8 cellular contexts compared by ENCODE assay signal in genomic region chr18:2932247-2933181, GRCh38.
A peak's percentile ranks its signal among the peaks of the same experiment; 100 is the strongest.
DNase-seq lines count a peak whose midpoint lies in the region; ATAC-seq, FAIRE-seq and TF ChIP-seq lines count a peak whose summit lies in the region.

No MANE protein-coding gene starts in this region.

- peaks cover 7 to 40% of the 10 kb centered on the region in 2 experiments for H3K36me3 ChIP-seq in GM12878 (ENCODE audit: control insufficient read depth in 2 of 2, insufficient read depth in 2 of 2, low read length in 1 of 2)

- H3K36me3 Mint-ChIP-seq in stimulated activated memory B cell treated with anti-CD40 and anti-IgM and Interleukin-4, amounts not matched to agents 10 μg/mL and 1 μg/mL and 100 μg/mL, for 72 hours, result peaks cover 31% of the 10 kb centered on the region

- no peaks in the 10 kb centered on the region for H4K20me1 ChIP-seq in GM12878 (ENCODE audit: control insufficient read depth, insufficient read depth)

- intact Hi-C loops in GM12878 (cut with micrococcal nuclease; ENCODE audit: unreplicated experiment), result loop anchor here (1.0 to 2.0 kb wide), 5 partner anchors 53 to 314 kb away; no protein-coding TSS in a partner anchor

- H3K9me3 Mint-ChIP-seq in stimulated activated memory B cell treated with anti-CD40 and anti-IgM and Interleukin-4, amounts not matched to agents 10 μg/mL and 1 μg/mL and 100 μg/mL, for 72 hours, result no peaks in the 10 kb centered on the region

- peak; percentile 56 for DNase-seq in activated gamma-delta T cell treated with Interleukin-2 at 50 U/mL for 16 hours
- no peak for DNase-seq in activated gamma-delta T cell (lab: John Stamatoyannopoulos, UW)
- DNase-seq in HTR-8/SVneo (ENCODE audit: insufficient read length, low spot score), result peak; percentile 46
- DNase-seq in OCI-M1 (lab: John Stamatoyannopoulos, UW), result peak; percentile 91
- DNase-seq in GM12878 (ENCODE audit: low read depth, low spot score), result peak; percentile 23
- DNase-seq in iPS-NIHi7 (ENCODE audit: extremely low spot score), result peak; percentile 54

- 40% methylated on average over 10 of the region's 10 CpGs for WGBS in GM12878 (ENCODE audit: insufficient coverage, insufficient replicate concordance, low lambda C conversion rate, missing lambda C conversion rate)

- FAIRE-seq in HTR-8/SVneo (lab: Jason Lieb, UNC) (no peak), GM12878 (lab: Jason Lieb, UNC) (peak; percentile 44)

- peak; percentile 40 to 71 (median 59); a peak in 5 of 6 replicates for TF ChIP-seq CTCF in GM12878 (IDR thresholded peaks at IDR 0.05 in 2 of 3, conservative IDR thresholded peaks at IDR 0.05 in 1 of 3; ENCODE audit: control insufficient read depth in 2 of 3, extremely low read depth in 1 of 3, insufficient read depth in 1 of 3, low read depth in 3 of 3, low read length in 3 of 3)

- RAD21 ChIA-PET in GM12878 (lab: Charles Lee; ENCODE audit: unreplicated experiment), result interaction anchor here (0.8 to 11.1 kb wide), 21 partner anchors 12 to 324 kb away, joined by 3 to 238 read pairs (median 6); partner anchors contain the start of gene MYL12A

- in situ Hi-C loops in GM12878 (cut with MboI), result loop anchor here (5.0 to 10.0 kb wide), 2 partner anchors 135 to 202 kb away; no protein-coding TSS in a partner anchor

- TF ChIP-seq POLR2A in GM12878 (IDR thresholded peaks at IDR 0.05; ENCODE audit: low read depth, low read length), result no peak

- SMC1A ChIA-PET in GM12878 (lab: Charles Lee; ENCODE audit: uncharacterized antibody, unreplicated experiment), result interaction anchor here (0.7 to 12.5 kb wide), 28 partner anchors 9 to 529 kb away, joined by 3 to 334 read pairs (median 6); partner anchors contain the start of gene MYL12A

- no TSS peak for BruUV-seq in GM12878 (replicated peaks; lab: Mats Ljungman, UMichigan)

- no peak overlapping the region for H2AFZ ChIP-seq in GM12878 (ENCODE audit: control insufficient read depth, low read depth, low read length)

- no peak overlapping the region for H3K4me2 ChIP-seq in GM12878 (ENCODE audit: control insufficient read depth, insufficient read depth)

- TF ChIP-seq EP300 in GM12878 (IDR thresholded peaks at IDR 0.05; ENCODE audit: borderline replicate concordance in 1 of 2, control insufficient read depth in 1 of 2, low read depth in 2 of 2, low read length in 2 of 2), result no peak

- H3K27me3 Mint-ChIP-seq in stimulated activated memory B cell treated with anti-CD40 and anti-IgM and Interleukin-4, amounts not matched to agents 10 μg/mL and 1 μg/mL and 100 μg/mL, for 72 hours, result no peaks in the 10 kb centered on the region

- TF ChIP-seq RAD21 in GM12878 (IDR thresholded peaks at IDR 0.05; ENCODE audit: insufficient read depth, low read depth, low read length), result peak; percentile 94

- peaks cover 17% of the 10 kb centered on the region for H3K4me1 Mint-ChIP-seq in stimulated activated memory B cell treated with anti-CD40 and anti-IgM and Interleukin-4, amounts not matched to agents 10 μg/mL and 1 μg/mL and 100 μg/mL, for 72 hours

- no peaks in the 10 kb centered on the region for H3K27me3 ChIP-seq in GM12878 (replicated peaks in 1 of 2; ENCODE audit: control insufficient read depth in 2 of 2, insufficient read depth in 2 of 2, low read length in 1 of 2)

- peak; percentile 76 for ATAC-seq in GM12878
- peak; percentile 67 for ATAC-seq in stimulated activated memory B cell treated with anti-CD40 and anti-IgM and Interleukin-4, amounts not matched to agents 10 μg/mL and 1 μg/mL and 100 μg/mL, for 72 hours
- no peak for ATAC-seq in GM19467 (IDR thresholded peaks at IDR 0.05; ENCODE audit: unreplicated experiment)

- H3K27ac ChIP-seq in GM12878 (ENCODE audit: control insufficient read depth, insufficient read depth), result no peak overlapping the region

- H3K4me1 ChIP-seq in GM12878 (ENCODE audit: control insufficient read depth, insufficient read depth, low read length), result no peaks in the 10 kb centered on the region

- H3K4me3 Mint-ChIP-seq in stimulated activated memory B cell treated with anti-CD40 and anti-IgM and Interleukin-4, amounts not matched to agents 10 μg/mL and 1 μg/mL and 100 μg/mL, for 72 hours, result no peak overlapping the region

- H3K4me3 ChIP-seq in GM12878, result no peak overlapping the region

- H3K9ac ChIP-seq in GM12878 (ENCODE audit: control insufficient read depth, insufficient read depth, low read length), result no peak overlapping the region

- H3K9me3 ChIP-seq in GM12878 (replicated peaks; ENCODE audit: control insufficient read depth, insufficient read depth, low read length), result no peaks in the 10 kb centered on the region

- CTCF ChIA-PET in GM12878 (lab: Yijun Ruan, JAX), result interaction anchor here (0.7 to 8.1 kb wide), 36 partner anchors 8 to 347 kb away, joined by 3 to 255 read pairs (median 7); partner anchors contain the start of gene MYL12A

- POLR2A ChIA-PET in GM12878 (lab: Charles Lee), result interaction anchor here (1.6 to 2.0 kb wide), 2 partner anchors 53 to 55 kb away, joined by 5 to 16 read pairs; no protein-coding TSS in a partner anchor

- peak overlapping the region; percentile 63 for H3K27ac Mint-ChIP-seq in stimulated activated memory B cell treated with anti-CD40 and anti-IgM and Interleukin-4, amounts not matched to agents 10 μg/mL and 1 μg/mL and 100 μg/mL, for 72 hours

- H3K79me2 ChIP-seq in GM12878 (ENCODE audit: control insufficient read depth, insufficient read depth, low read length), result no peaks in the 10 kb centered on the region

TF ChIP-seq in GM12878, 131 proteins besides CTCF, POLR2A, EP300 and RAD21:
- TF ChIP-seq HDGF (IDR thresholded peaks at IDR 0.05) (no peak), SMC3 (IDR thresholded peaks at IDR 0.05; ENCODE audit: borderline replicate concordance, low read length) (peak; percentile 80; the same call in 1 of the 2 replicates), SKIL (IDR thresholded peaks at IDR 0.05; ENCODE audit: low read depth, poor library complexity, severe bottlenecking) (peak; percentile 28)
TF ChIP-seq in GM12878: peak in this region for 2.
